Comparison of ENCODE assay signal across 22 cellular contexts in genomic region chr6:34050691-34051090, GRCh38.
"Had no signal": no experiment of that assay in that cellular context is flagged by ENCODE, and none has a peak within 500 bp of the region (broad histone marks: within the 10 kb centered on the region; RNA-seq: fewer than 3 reads in every experiment).

No MANE protein-coding gene starts in this region.

- ATAC-seq: HepG2 had no signal

- H3K27ac ChIP-seq: KMS-11, SJSA1, SK-N-MC had no signal

- H3K4me3 ChIP-seq: SJSA1, SK-N-MC had no signal

- DNase-seq: IMR-90, Kasumi-1, MM.1S, NCI-H1092 treated with DMSO at 0.1 percent for 48 hours, NCI-H1436, NCI-H187, NCI-H2029, NCI-H2081 treated with DMSO at 0.1 percent for 48 hours, NCI-H2171, NCI-H226, NCI-H446, NCI-H510A, NCI-H524 treated with DMSO at 0.1 percent for 48 hours, NCI-H774, Right ventricle myocardium superior, RPMI8226, SIG-M5 had no signal

- H3K9me3 ChIP-seq: SJSA1 had no signal

- H3K4me2 ChIP-seq: KMS-11 had no signal

- H3K9ac ChIP-seq: KMS-11 had no signal

- H3K36me3 ChIP-seq: SJSA1 had no signal

- H3K4me1 ChIP-seq: SJSA1 had no signal

- FAIRE-seq: HepG2, RCC 7860 had no signal
